21 cellular contexts compared by ENCODE assay signal in genomic region chr5:51399636-51399993, GRCh38. TPM values are rescaled to one million over a fixed set of nuclear protein-coding genes. Genes with fewer than 3 reads are reported as not detected.
DNase-seq lines count a peak whose midpoint lies in the region; ATAC-seq, FAIRE-seq and TF ChIP-seq lines count a peak whose summit lies in the region.
"Had no signal": no experiment of that assay in that cellular context is flagged by ENCODE, and none has a peak within 500 bp of the region (broad histone marks: within the 10 kb centered on the region; RNA-seq: fewer than 3 reads in every experiment).

No MANE protein-coding gene starts in this region.

- FAIRE-seq in bronchial epithelial cell (lab: Jason Lieb, UNC) = no peak
- peak; percentile 39 for FAIRE-seq in keratinocyte (lab: Jason Lieb, UNC)

- no peaks in the 10 kb centered on the region for H4K20me1 ChIP-seq in keratinocyte (ENCODE audit: control insufficient read depth, extremely low read depth, insufficient read depth, low read length)

- H3K4me1 ChIP-seq in keratinocyte (ENCODE audit: control insufficient read depth, extremely low read depth, insufficient read depth, low read length) = peaks cover 31% of the 10 kb centered on the region
- H3K4me1 ChIP-seq in stomach = peaks cover 0 to 36% (median 16%) of the 10 kb centered on the region in 4 donors
- no peaks in the 10 kb centered on the region for H3K4me1 ChIP-seq in upper lobe of right lung
- no peaks in the 10 kb centered on the region for H3K4me1 ChIP-seq in psoas muscle
- H3K4me1 ChIP-seq: gastrocnemius medialis, left lung, testis had no signal

- peak overlapping the region; percentile 38 for H2AFZ ChIP-seq in keratinocyte (ENCODE audit: control insufficient read depth, low read length)

- H3K79me2 ChIP-seq in keratinocyte (ENCODE audit: control insufficient read depth, insufficient read depth, low read length) = no peaks in the 10 kb centered on the region

- no peak for TF ChIP-seq EP300 in stomach (IDR thresholded peaks at IDR 0.05)

- dilution Hi-C loops in keratinocyte (cut with MboI; ENCODE audit: extremely low pct_ligation_motif_present, low sequenced_read_pairs) = no loop called here

- WGBS in stomach, 5 donors = 40 to 78% (median 71%) methylated on average over 10 of the region's 10 CpGs
- 10 to 20% (median 18%) methylated on average over 10 of the region's 10 CpGs for WGBS in psoas muscle, 3 donors

- H3K27me3 ChIP-seq in H7 (ENCODE audit: control insufficient read depth, insufficient read depth, low read length) (peaks cover 69% of the 10 kb centered on the region), bronchial epithelial cell (ENCODE audit: control insufficient read depth, insufficient read depth, low read length) (peaks cover 17% of the 10 kb centered on the region), keratinocyte (ENCODE audit: control insufficient read depth, extremely low read depth, insufficient read depth, low read length) (no peaks in the 10 kb centered on the region), stomach (peaks cover 0 to 17% (median 4%) of the 10 kb centered on the region in 3 donors), upper lobe of right lung (peaks cover 62% of the 10 kb centered on the region), psoas muscle (ENCODE audit: insufficient read depth in 3 of 3, low read length in 2 of 3) (peaks cover 0 to 44% (median 8%) of the 10 kb centered on the region in 3 donors)
- H3K27me3 ChIP-seq: testis had no signal

- peak overlapping the region; percentile 76 for H3K4me2 ChIP-seq in keratinocyte (ENCODE audit: control insufficient read depth, extremely low read depth, insufficient read depth, low read depth, low read length)

- no peaks in the 10 kb centered on the region for H3K9me3 ChIP-seq in keratinocyte (ENCODE audit: control insufficient read depth, low read depth, low read length)
- H3K9me3 ChIP-seq in stomach = no peaks in the 10 kb centered on the region
- H3K9me3 ChIP-seq in upper lobe of right lung = no peaks in the 10 kb centered on the region
- H3K9me3 ChIP-seq in psoas muscle = no peaks in the 10 kb centered on the region
- H3K9me3 ChIP-seq: esophagus muscularis mucosa, gastrocnemius medialis, left lung, testis had no signal

- ATAC-seq in upper lobe of right lung (no peak), psoas muscle (no peak), HG02938 (IDR thresholded peaks at IDR 0.05; ENCODE audit: unreplicated experiment) (no peak)
- ATAC-seq: gastrocnemius medialis, left lung, sciatic nerve had no signal

- intact Hi-C loops in stomach (cut with DNase I; ENCODE audit: low total_unique reads) = no loop called here
- intact Hi-C loops in upper lobe of right lung (cut with DNase I) = no loop called here
- intact Hi-C loops in psoas muscle (cut with DNase I) = no loop called here

- DNase-seq in H7 (no peak), bronchial epithelial cell (ENCODE audit: low read depth) (no peak), keratinocyte (ENCODE audit: low read depth, low spot score) (no peak), stomach (no peak), upper lobe of right lung (no peak), psoas muscle (no peak)
- DNase-seq: activated CD4-positive, alpha-beta T cell treated with anti-CD3 and anti-CD28 coated beads, Interleukin-2, amount 50 U/mL, for 4 hours; activated gamma-delta T cell; caudate nucleus; DMS79 treated with DMSO at 0.1 percent for 48 hours; gastrocnemius medialis; NCI-H187 treated with DMSO at 0.1 percent for 48 hours; NCI-H446; testis had no signal

- TF ChIP-seq CTCF in bronchial epithelial cell (IDR thresholded peaks at IDR 0.05; ENCODE audit: insufficient read depth, low read length, severe bottlenecking) = no peak
- TF ChIP-seq CTCF in keratinocyte (optimal IDR thresholded peaks at IDR 0.05 in 1 of 3, IDR thresholded peaks at IDR 0.05 in 1 of 3, conservative IDR thresholded peaks at IDR 0.05 in 1 of 3; ENCODE audit: extremely low read depth in 1 of 3, insufficient read depth in 2 of 3, low read length in 3 of 3) = no peak
- no peak for TF ChIP-seq CTCF in stomach (IDR thresholded peaks at IDR 0.05)
- TF ChIP-seq CTCF in upper lobe of right lung (IDR thresholded peaks at IDR 0.05) = no peak
- TF ChIP-seq CTCF in psoas muscle (IDR thresholded peaks at IDR 0.05) = no peak

- H3K27ac ChIP-seq in keratinocyte (ENCODE audit: control insufficient read depth, insufficient read depth, low read length) (no peak overlapping the region), stomach (peak overlapping the region in 1 of 5 donors; percentile 41), upper lobe of right lung (no peak overlapping the region), psoas muscle (no peak overlapping the region)
- H3K27ac ChIP-seq: esophagus muscularis mucosa, gastrocnemius medialis, left lung, testis, VCaP had no signal

- H3K9me1 ChIP-seq in keratinocyte (ENCODE audit: control insufficient read depth, extremely low read depth, insufficient read depth, low read length) = no peaks in the 10 kb centered on the region

- TF ChIP-seq POLR2A in stomach (IDR thresholded peaks at IDR 0.05) = no peak

- H3K36me3 ChIP-seq in H7 (replicated peaks; ENCODE audit: control insufficient read depth, insufficient read depth, low read length) = no peaks in the 10 kb centered on the region
- H3K36me3 ChIP-seq in bronchial epithelial cell (ENCODE audit: control insufficient read depth, insufficient read depth, low read length) = no peaks in the 10 kb centered on the region
- peaks cover 0 to 3% of the 10 kb centered on the region in 2 experiments for H3K36me3 ChIP-seq in keratinocyte (ENCODE audit: control insufficient read depth in 2 of 2, extremely low read depth in 1 of 2, insufficient read depth in 2 of 2, low read length in 2 of 2)
- no peaks in the 10 kb centered on the region for H3K36me3 ChIP-seq in stomach
- no peaks in the 10 kb centered on the region for H3K36me3 ChIP-seq in upper lobe of right lung
- no peaks in the 10 kb centered on the region for H3K36me3 ChIP-seq in psoas muscle (ENCODE audit: insufficient read depth in 1 of 2, low read depth in 1 of 2)
- H3K36me3 ChIP-seq: esophagus muscularis mucosa, gastrocnemius medialis, left lung had no signal

- no peak overlapping the region for H3K9ac ChIP-seq in keratinocyte (ENCODE audit: control insufficient read depth, extremely low read depth, insufficient read depth, low read length)

- H3K4me3 ChIP-seq in H7 (ENCODE audit: insufficient read depth, low read depth, low read length) = peak overlapping the region; percentile 21; the same call in 1 of the 2 replicates
- H3K4me3 ChIP-seq in bronchial epithelial cell (ENCODE audit: low read depth, low read length) = peak overlapping the region; percentile 20
- H3K4me3 ChIP-seq in keratinocyte (ENCODE audit: control insufficient read depth in 2 of 3, extremely low read depth in 1 of 3, insufficient read depth in 2 of 3, low read depth in 1 of 3, low read length in 3 of 3) = peak overlapping the region in 2 of 3 experiments; percentile 44 to 67
- peak overlapping the region in 3 of 4 donors; percentile 20 to 35 (median 33) for H3K4me3 ChIP-seq in stomach
- H3K4me3 ChIP-seq in upper lobe of right lung = no peak overlapping the region
- H3K4me3 ChIP-seq in psoas muscle = no peak overlapping the region
- H3K4me3 ChIP-seq: esophagus muscularis mucosa, gastrocnemius medialis, left lung had no signal

RNA-seq across cellular contexts. Expression of gene ISL1, which starts 16.4 kb away (rescaled TPM):
- total RNA-seq in H7 (2014; rRNA removed; shearing (Covaris generic)) = 0.07 and 0.10 TPM in 2 replicates
- 1.8 and 6.1 TPM in 2 replicates for total RNA-seq in bronchial epithelial cell
- 2.4 to 4.5 TPM (median 4.4 TPM) in 3 replicates for polyA plus RNA-seq in keratinocyte
- polyA plus RNA-seq in keratinocyte (2011; ENCODE audit: low read depth) = 0.62 TPM
- polyA plus RNA-seq in keratinocyte (2011; cell fraction: cytosol; rRNA removed) = 2.3 and 2.9 TPM in 2 replicates
- polyA plus RNA-seq in keratinocyte (2011; cell fraction: nucleus; rRNA removed) = 4.6 and 4.9 TPM in 2 replicates
- 0.75 and 3.7 TPM in 2 replicates for polyA plus RNA-seq in keratinocyte (2012; ENCODE audit: low replicate concordance)
- polyA minus RNA-seq in keratinocyte = 2.5 to 7.4 TPM (median 3.5 TPM) in 3 replicates
- polyA minus RNA-seq in keratinocyte (2011; cell fraction: cytosol; rRNA and poly(A)+ RNA removed) = 4.4 TPM
- polyA minus RNA-seq in keratinocyte (2011; cell fraction: nucleus; rRNA and poly(A)+ RNA removed) = 2.0 and 3.2 TPM in 2 replicates
- total RNA-seq in stomach = 10 to 100 TPM in 2 of 5 donors, 1 to 10 TPM in 2, not detected in 1; 1.8 to 20.7 (median 11.4) TPM
- polyA plus RNA-seq in stomach = 1 to 10 TPM; 6.9 to 7.9 (median 7.9) TPM
- total RNA-seq in upper lobe of right lung = not detected
- total RNA-seq in psoas muscle = not detected
- polyA plus RNA-seq in psoas muscle = under 1 TPM; 0.01 to 0.07 (median 0.03) TPM
- total RNA-seq: esophagus muscularis mucosa; gastrocnemius medialis; left lung; mucosa of gallbladder; T-helper 2 cell treated with Interferon-gamma antibody and Interleukin-4, amounts not matched to agents 100 ng/mL and 5 ng/mL, for 36 hours had no signal

Comparison
In these comparisons a context has a peak if more than half of its experiments do, and no peak if none do; other contexts are left out.
1. H3K4me3 ChIP-seq: peak in H7 (single experiment), bronchial epithelial cell (single experiment), keratinocyte (2 of 3) and stomach (3 of 4); none in upper lobe of right lung (single experiment) and psoas muscle (single experiment).